Comparison of ENCODE assay signal across 8 cellular contexts in genomic region chr17:2090804-2091534, GRCh38. TPM values are rescaled to one million over a fixed set of nuclear protein-coding genes. Genes with fewer than 3 reads are reported as not detected.
A peak's percentile ranks its signal among the peaks of the same experiment; 100 is the strongest.
DNase-seq lines count a peak whose midpoint lies in the region; ATAC-seq, FAIRE-seq and TF ChIP-seq lines count a peak whose summit lies in the region.

No MANE protein-coding gene starts in this region.

- H3K4me1 ChIP-seq in astrocyte (ENCODE audit: insufficient read depth, low read length) (peaks cover 56% of the 10 kb centered on the region), tibial nerve (peaks cover 0 to 71% (median 47%) of the 10 kb centered on the region in 4 donors)

- no peak overlapping the region for H2AFZ ChIP-seq in astrocyte (ENCODE audit: low read depth, low read length)

- POLR2A ChIA-PET in AG04449 (lab: Yijun Ruan, JAX) = interaction anchor here (0.8 to 3.9 kb wide), 7 partner anchors 9 to 122 kb away, joined by 3 to 28 read pairs (median 6); partner anchors contain the start of gene HIC1

- H3K4me1 Mint-ChIP-seq in astrocyte (ENCODE audit: low read depth, unreplicated experiment) = peaks cover 59% of the 10 kb centered on the region

- peaks cover 4% of the 10 kb centered on the region for H3K36me3 Mint-ChIP-seq in astrocyte (ENCODE audit: low read depth, unreplicated experiment)

- peak overlapping the region; percentile 56 for H3K4me2 ChIP-seq in astrocyte (ENCODE audit: low read length)

- peak overlapping the region; percentile 68 for H3K27ac ChIP-seq in astrocyte (ENCODE audit: low read depth, low read length)
- H3K27ac ChIP-seq in tibial nerve = peak overlapping the region; percentile 57 to 87 (median 84)

- H4K20me1 ChIP-seq in astrocyte (ENCODE audit: insufficient read depth, low read length) = no peaks in the 10 kb centered on the region

- H3K27me3 Mint-ChIP-seq in astrocyte (ENCODE audit: low read depth, unreplicated experiment) = no peaks in the 10 kb centered on the region

- peak overlapping the region; percentile 83 for H3K27ac Mint-ChIP-seq in astrocyte (ENCODE audit: unreplicated experiment)

- peak overlapping the region; percentile 57 for H3K9ac ChIP-seq in astrocyte (ENCODE audit: low read length)

- CTCF ChIA-PET in AG04449 (lab: Yijun Ruan, JAX) = interaction anchor here (0.8 to 12.3 kb wide), 26 partner anchors 8 to 192 kb away, joined by 3 to 105 read pairs (median 4); partner anchors contain the start of gene HIC1

- FAIRE-seq in astrocyte (lab: Jason Lieb, UNC) = peak; percentile 74

- no peaks in the 10 kb centered on the region for H3K9me3 ChIP-seq in astrocyte (ENCODE audit: insufficient read depth, low read depth, low read length)
- no peaks in the 10 kb centered on the region for H3K9me3 ChIP-seq in tibial nerve

- no peak for ATAC-seq in GM19455 (IDR thresholded peaks at IDR 0.05; ENCODE audit: unreplicated experiment)

- H3K9me3 Mint-ChIP-seq in astrocyte (ENCODE audit: unreplicated experiment) = no peaks in the 10 kb centered on the region

- peak overlapping the region; percentile 1; the same call in 1 of the 2 replicates for H3K4me3 ChIP-seq in AG04449 (ENCODE audit: low read depth, low read length)
- H3K4me3 ChIP-seq in astrocyte (ENCODE audit: insufficient read depth, low read depth, low read length) = no peak overlapping the region
- H3K4me3 ChIP-seq in tibial nerve = no peak overlapping the region

- TF ChIP-seq POLR2A in tibial nerve (IDR thresholded peaks at IDR 0.05) = no peak

- DNase-seq in AG04449 (ENCODE audit: low read depth, low spot score) = peak; percentile 91
- DNase-seq in HK-2 (ENCODE audit: unreplicated experiment) = peak; percentile 70
- DNase-seq in astrocyte (ENCODE audit: low read depth) = peak; percentile 97
- DNase-seq in iPS-NIHi7 (ENCODE audit: extremely low spot score) = peak; percentile 85
- peak; percentile 59 to 75 for DNase-seq in tibial nerve (ENCODE audit: low spot score in 2 of 2)
- no peak for DNase-seq in NCI-H510A treated with DMSO at 0.1 percent for 48 hours (lab: John Stamatoyannopoulos, UW)
- no peak for DNase-seq in SIG-M5 (lab: John Stamatoyannopoulos, UW)

- H3K27me3 ChIP-seq in astrocyte (ENCODE audit: insufficient read depth, low read length) (no peaks in the 10 kb centered on the region), tibial nerve (no peaks in the 10 kb centered on the region)

- no peaks in the 10 kb centered on the region for H3K79me2 ChIP-seq in astrocyte (ENCODE audit: insufficient read depth, low read length)

- peaks cover 2% of the 10 kb centered on the region for H3K36me3 ChIP-seq in astrocyte (ENCODE audit: insufficient read depth, low read length)
- H3K36me3 ChIP-seq in tibial nerve = no peaks in the 10 kb centered on the region

- WGBS in tibial nerve, 2 donors = 25 to 31% methylated on average over 2 of the region's 2 CpGs

- H3K4me3 Mint-ChIP-seq in astrocyte (ENCODE audit: unreplicated experiment) = peak overlapping the region; percentile 67

- TF ChIP-seq CTCF in AG04449 (IDR thresholded peaks at IDR 0.05; ENCODE audit: insufficient read depth, low read length, missing control alignments) (peak; percentile 68), astrocyte (IDR thresholded peaks at IDR 0.05; ENCODE audit: insufficient read depth, low read depth, low read length) (peak; percentile 42), tibial nerve (IDR thresholded peaks at IDR 0.05) (peak in 3 of 5 experiments; percentile 15 to 51 (median 46))

- TF ChIP-seq EP300 in tibial nerve (IDR thresholded peaks at IDR 0.05) = peak in 1 of 2 donors; percentile 52

RNA-seq across cellular contexts. Expression of gene HIC1, which starts 36.1 kb away (rescaled TPM):
- total RNA-seq in astrocyte (9.0 and 14.5 TPM in 2 replicates), tibial nerve (10 to 100 TPM; 27.6 to 64.7 (median 50.0) TPM)

RNA-seq across cellular contexts. Expression of gene OVCA2, which starts 49.1 kb away (rescaled TPM):
- total RNA-seq in astrocyte (32.8 and 36.8 TPM in 2 replicates), tibial nerve (10 to 100 TPM; 18.6 to 37.3 (median 35.0) TPM)

Comparison
In these comparisons a context has a peak if more than half of its experiments do, and no peak if none do; other contexts are left out.
1. DNase-seq: peak in AG04449 (single experiment), HK-2 (single experiment), astrocyte (single experiment), iPS-NIHi7 (single experiment) and tibial nerve (2 of 2); none in NCI-H510A treated with DMSO at 0.1 percent for 48 hours (single experiment) and SIG-M5 (single experiment).
2. Peak in every context shown above with its lines, with median percentiles within 50 percentile points of each other: CTCF ChIP-seq.